In genomic region chr15:60374209-60374608, GRCh38 we compare ENCODE assay signal across 10 cellular contexts. TPM values are rescaled to one million over a fixed set of nuclear protein-coding genes. Genes with fewer than 3 reads are reported as not detected.
DNase-seq lines count a peak whose midpoint lies in the region; ATAC-seq, FAIRE-seq and TF ChIP-seq lines count a peak whose summit lies in the region.
"Had no signal": no experiment of that assay in that cellular context is flagged by ENCODE, and none has a peak within 500 bp of the region (broad histone marks: within the 10 kb centered on the region; RNA-seq: fewer than 3 reads in every experiment).

No MANE protein-coding gene starts in this region.

- peaks cover 48% of the 10 kb centered on the region for H3K36me3 ChIP-seq in A673 (ENCODE audit: insufficient read depth, low read length, poor library complexity, severe bottlenecking)
- peaks cover 22 to 40% of the 10 kb centered on the region in 2 experiments for H3K36me3 ChIP-seq in endothelial cell of umbilical vein (ENCODE audit: control insufficient read depth in 2 of 2, extremely low read depth in 1 of 2, insufficient read depth in 2 of 2, low read length in 2 of 2)
- peaks cover 0 to 16% (median 0%) of the 10 kb centered on the region in 3 donors for H3K36me3 ChIP-seq in pancreas

- no peak for TF ChIP-seq POLR2A in endothelial cell of umbilical vein (IDR thresholded peaks at IDR 0.05; ENCODE audit: low read depth, low read length)

- H2AFZ ChIP-seq in endothelial cell of umbilical vein (ENCODE audit: low read depth, low read length), result no peak overlapping the region

- no peaks in the 10 kb centered on the region for H4K20me1 ChIP-seq in endothelial cell of umbilical vein (replicated peaks; ENCODE audit: control insufficient read depth, extremely low read depth, insufficient read depth, low read length)

- peaks cover 81% of the 10 kb centered on the region for H3K4me1 ChIP-seq in A673 (ENCODE audit: insufficient read depth, low read length, poor library complexity, severe bottlenecking)
- peaks cover 86% of the 10 kb centered on the region for H3K4me1 ChIP-seq in endothelial cell of umbilical vein (ENCODE audit: control insufficient read depth, extremely low read depth, insufficient read depth, low read length)
- H3K4me1 ChIP-seq in pancreas, result peaks cover 5 to 23% (median 13%) of the 10 kb centered on the region in 3 donors

- CTCF ChIA-PET in A673 (lab: Charles Lee), result no interaction called here
- CTCF ChIA-PET in endothelial cell of umbilical vein (lab: Charles Lee), result interaction anchor here (0.6 to 5.2 kb wide), 12 partner anchors 10 to 146 kb away, joined by 3 to 68 read pairs (median 3); no protein-coding TSS in a partner anchor

- H3K9me1 ChIP-seq in endothelial cell of umbilical vein (replicated peaks; ENCODE audit: control insufficient read depth, extremely low read depth, insufficient read depth, low read length), result no peaks in the 10 kb centered on the region

- H3K9me3 ChIP-seq in A673 (ENCODE audit: low read depth, low read length, poor library complexity, severe bottlenecking) (no peaks in the 10 kb centered on the region), endothelial cell of umbilical vein (replicated peaks; ENCODE audit: control insufficient read depth, insufficient read depth, low read length) (no peaks in the 10 kb centered on the region), pancreas (no peaks in the 10 kb centered on the region)

- POLR2A ChIA-PET in A673 (lab: Charles Lee; ENCODE audit: low non-redundant PET), result interaction anchor here (1.0 kb wide), 1 partner anchor 19 kb away, joined by 3 read pairs; no protein-coding TSS in a partner anchor
- POLR2A ChIA-PET in endothelial cell of umbilical vein (lab: Charles Lee), result interaction anchor here (0.7 to 1.8 kb wide), 7 partner anchors 9 to 92 kb away, joined by 3 to 10 read pairs (median 4); partner anchors contain the start of gene ANXA2

- intact Hi-C loops in A673 (cut with micrococcal nuclease; ENCODE audit: unreplicated experiment), result no loop called here
- intact Hi-C loops in endothelial cell of umbilical vein (cut with micrococcal nuclease), result loop anchor here (1.0 kb wide), 3 partner anchors 15 to 23 kb away; partner anchors contain the start of gene ANXA2
- intact Hi-C loops in pancreas (cut with DNase I), result no loop called here

- BruUV-seq in A673 (replicated peaks; lab: Mats Ljungman, UMichigan), result TSS peak; percentile 40
- BruUV-seq in endothelial cell of umbilical vein (replicated peaks; lab: Mats Ljungman, UMichigan), result no TSS peak

- H3K27me3 ChIP-seq in A673 (replicated peaks; ENCODE audit: insufficient read depth, low read depth, low read length, poor library complexity) (no peaks in the 10 kb centered on the region), endothelial cell of umbilical vein (ENCODE audit: control insufficient read depth in 2 of 2, insufficient read depth in 2 of 2, low read length in 2 of 2) (no peaks in the 10 kb centered on the region), pancreas (no peaks in the 10 kb centered on the region)

- in situ Hi-C loops in ACHN (cut with HindIII; ENCODE audit: low pct_ligation_motif_present, low pct_unique_long_range_greater_than_20kb, low sequenced_read_pairs), result no loop called here

- H3K27ac ChIP-seq in A673 (ENCODE audit: low read depth, low read length, poor library complexity, severe bottlenecking) (peak overlapping the region; percentile 73), endothelial cell of umbilical vein (ENCODE audit: insufficient read depth, low read depth, low read length) (peak overlapping the region; percentile 98), pancreas (peak overlapping the region in 3 of 4 donors; percentile 13 to 81 (median 67))

- 62 to 72% methylated on average over 4 of the region's 4 CpGs for WGBS in pancreas, 2 donors

- peaks cover 56% of the 10 kb centered on the region for H3K79me2 ChIP-seq in endothelial cell of umbilical vein (ENCODE audit: control insufficient read depth, insufficient read depth, low read length)

- TF ChIP-seq CTCF in A673 (conservative IDR thresholded peaks at IDR 0.05; ENCODE audit: low read depth, low read length) (no peak), endothelial cell of umbilical vein (IDR thresholded peaks at IDR 0.05; ENCODE audit: extremely low read depth in 1 of 2, insufficient read depth in 1 of 2, low read depth in 1 of 2, low read length in 2 of 2) (no peak), pancreas (IDR thresholded peaks at IDR 0.05) (no peak)

- ATAC-seq in pancreas, result no peak
- no peak for ATAC-seq in GM21423 (IDR thresholded peaks at IDR 0.05; ENCODE audit: unreplicated experiment)
- ATAC-seq: stimulated activated naive CD8-positive, alpha-beta T cell treated with anti-CD3 and anti-CD28 coated beads, Interleukin-15, amount 100 ng/mL, for 72 hours had no signal

- H3K4me3 ChIP-seq in A673 (ENCODE audit: low read depth, low read length, poor library complexity, severe bottlenecking) (no peak overlapping the region), endothelial cell of umbilical vein (replicated peaks in 1 of 3; ENCODE audit: insufficient read depth in 1 of 3, low read depth in 1 of 3, low read length in 3 of 3) (no peak overlapping the region), pancreas (no peak overlapping the region)

- dilution Hi-C loops in endothelial cell of umbilical vein (cut with MboI; ENCODE audit: extremely low pct_ligation_motif_present, low sequenced_read_pairs), result no loop called here

- FAIRE-seq in endothelial cell of umbilical vein (lab: Jason Lieb, UNC) (no peak), pancreas (lab: Jason Lieb, UNC) (no peak)

- no peak for DNase-seq in A673 (ENCODE audit: low spot score)
- DNase-seq in NCI-H446 treated with DMSO at 0.1 percent for 48 hours (lab: John Stamatoyannopoulos, UW), result peak; percentile 63
- no peak for DNase-seq in endothelial cell of umbilical vein (ENCODE audit: low read depth, low spot score)
- no peak for DNase-seq in pancreas
- DNase-seq in cortex of kidney (lab: John Stamatoyannopoulos, UW), result no peak
- no peak for DNase-seq in ACHN
- DNase-seq in HPDE6-E6E7 (ENCODE audit: extremely low spot score), result no peak
- DNase-seq: immature natural killer cell; stimulated activated naive CD8-positive, alpha-beta T cell treated with anti-CD3 and anti-CD28 coated beads, Interleukin-15, amount 100 ng/mL, for 72 hours had no signal

- peak overlapping the region; percentile 81 for H3K9ac ChIP-seq in endothelial cell of umbilical vein (replicated peaks; ENCODE audit: extremely low read depth, insufficient read depth, low read length)

- peak overlapping the region; percentile 32 for H3K4me2 ChIP-seq in endothelial cell of umbilical vein (ENCODE audit: insufficient read depth, low read length)

TF ChIP-seq in endothelial cell of umbilical vein, 7 proteins besides CTCF, POLR2A, EP300 and RAD21:
- TF ChIP-seq EZH2 (IDR thresholded peaks at IDR 0.05; ENCODE audit: borderline replicate concordance, low read depth, low read length, severe bottlenecking), result no peak
- no peak for TF ChIP-seq MYC (IDR thresholded peaks at IDR 0.05; ENCODE audit: low read depth, low read length)
- peak; percentile 8 for TF ChIP-seq GATA2 (IDR thresholded peaks at IDR 0.05; ENCODE audit: insufficient read depth, insufficient read length, low read depth, low read length)

RNA-seq across cellular contexts. Expression of gene ANXA2, which starts 23.6 kb away (rescaled TPM):
- total RNA-seq in A673 (2021) (880 and 1,038 TPM in 2 replicates), endothelial cell of umbilical vein (2,636 and 2,725 TPM in 2 replicates), pancreas (100 to 1,000 TPM; 123 to 476 (median 204) TPM)
- polyA plus RNA-seq in endothelial cell of umbilical vein (2,745 and 3,299 TPM in 2 replicates), pancreas (100 to 1,000 TPM; 296 to 336 TPM)
- 4,765 and 4,884 TPM in 2 replicates for polyA plus RNA-seq in endothelial cell of umbilical vein (2011; cell fraction: cytosol; rRNA removed)
- 2,911 and 3,170 TPM in 2 replicates for polyA plus RNA-seq in endothelial cell of umbilical vein (2011; cell fraction: nucleus; rRNA removed)
- polyA plus RNA-seq in endothelial cell of umbilical vein (2012), result 3,482 and 4,382 TPM in 2 replicates
- polyA minus RNA-seq in endothelial cell of umbilical vein, result 3,299 and 3,540 TPM in 2 replicates
- polyA minus RNA-seq in endothelial cell of umbilical vein (2011; cell fraction: cytosol; rRNA and poly(A)+ RNA removed), result 533 TPM
- 990 and 1,101 TPM in 2 replicates for polyA minus RNA-seq in endothelial cell of umbilical vein (2011; cell fraction: nucleus; rRNA and poly(A)+ RNA removed)
